Comparison of ENCODE assay signal across 24 cellular contexts in the genomic region with DNA sequence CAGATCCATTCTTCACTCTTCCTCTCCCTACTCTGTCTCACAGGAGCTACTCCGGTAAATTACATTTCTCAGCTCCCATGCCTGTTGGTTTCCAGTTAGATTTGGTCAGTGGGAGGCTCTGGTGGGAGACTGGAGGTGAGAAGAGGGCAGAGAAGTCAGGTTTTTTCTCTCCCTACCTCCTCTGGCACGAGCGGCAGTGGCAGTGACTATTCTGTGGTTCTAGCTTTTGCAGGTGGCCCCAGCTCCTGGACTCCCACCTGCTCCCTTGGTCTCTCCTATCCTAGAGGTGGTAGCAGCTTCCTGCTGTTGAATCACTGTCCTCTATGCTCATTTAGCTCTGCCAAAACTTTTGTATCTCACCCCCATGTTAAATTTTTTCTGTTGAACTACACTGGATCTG. TPM values are rescaled to one million over a fixed set of nuclear protein-coding genes. Genes with fewer than 3 reads are reported as not detected.
DNase-seq lines count a peak whose midpoint lies in the region; ATAC-seq and TF ChIP-seq lines count a peak whose summit lies in the region.
"Had no signal": no experiment of that assay in that cellular context is flagged by ENCODE, and none has a peak within 500 bp of the region (broad histone marks: within the 10 kb centered on the region; RNA-seq: fewer than 3 reads in every experiment).

No MANE protein-coding gene starts in this region.

- no peak overlapping the region for H2BK15ac ChIP-seq in neuronal stem cell (ENCODE audit: low read length)

- H3K27ac Mint-ChIP-seq in activated naive CD4-positive, alpha-beta T cell treated with anti-CD3 and anti-CD28 coated beads, Interleukin-2, amount 50 U/mL, for 72 hours: peak overlapping the region; percentile 5 to 42
- H3K27ac Mint-ChIP-seq in CD8-positive, alpha-beta T cell: peak overlapping the region; percentile 13
- peak overlapping the region; percentile 23 for H3K27ac Mint-ChIP-seq in activated CD8-positive, alpha-beta T cell treated with anti-CD3 and anti-CD28 coated beads, Interleukin-2, amount 10 ng/mL, durations not matched to agents 7 days and 5 days
- H3K27ac Mint-ChIP-seq: GM23338 had no signal

- H2AFZ ChIP-seq in neuronal stem cell (ENCODE audit: low read length) (no peak overlapping the region), osteoblast (ENCODE audit: low read length) (no peak overlapping the region)
- H2AFZ ChIP-seq: GM23338 had no signal

- H3K27me3 Mint-ChIP-seq in CD8-positive, alpha-beta T cell (ENCODE audit: low read depth): no peaks in the 10 kb centered on the region
- no peaks in the 10 kb centered on the region for H3K27me3 Mint-ChIP-seq in activated CD8-positive, alpha-beta T cell treated with anti-CD3 and anti-CD28 coated beads, Interleukin-2, amount 10 ng/mL, durations not matched to agents 7 days and 5 days (ENCODE audit: low read depth)

- H2AK5ac ChIP-seq in neuronal stem cell (ENCODE audit: low read depth, low read length): no peak overlapping the region

- ATAC-seq in activated naive CD4-positive, alpha-beta T cell treated with anti-CD3 and anti-CD28 coated beads, Interleukin-2, amount 50 U/mL, for 72 hours: no peak
- no peak for ATAC-seq in CD8-positive, alpha-beta T cell
- no peak for ATAC-seq in activated CD8-positive, alpha-beta T cell treated with anti-CD3 and anti-CD28 coated beads, Interleukin-2, amount 10 ng/mL, durations not matched to agents 7 days and 5 days
- no peak for ATAC-seq in GM19467 (IDR thresholded peaks at IDR 0.05; ENCODE audit: unreplicated experiment)
- ATAC-seq: GM12878, GM23338, HepG2 had no signal

- H3K4me3 Mint-ChIP-seq in CD8-positive, alpha-beta T cell: no peak overlapping the region
- no peak overlapping the region for H3K4me3 Mint-ChIP-seq in activated CD8-positive, alpha-beta T cell treated with anti-CD3 and anti-CD28 coated beads, Interleukin-2, amount 10 ng/mL, durations not matched to agents 7 days and 5 days
- H3K4me3 Mint-ChIP-seq: GM23338 had no signal

- no peaks in the 10 kb centered on the region for H3K9me3 ChIP-seq in CD8-positive, alpha-beta T cell (ENCODE audit: low read length)
- H3K9me3 ChIP-seq in neuronal stem cell (replicated peaks in 1 of 2; ENCODE audit: control insufficient read depth in 2 of 2, insufficient read depth in 1 of 2, low read depth in 1 of 2, low read length in 2 of 2) (no peaks in the 10 kb centered on the region), osteoblast (ENCODE audit: low read depth, low read length) (no peaks in the 10 kb centered on the region)
- H3K9me3 ChIP-seq: BE2C, Caco-2, HAP-1 had no signal

- H3K23ac ChIP-seq in neuronal stem cell (ENCODE audit: low read depth, low read length, poor library complexity): peak overlapping the region; percentile 49

- no peaks in the 10 kb centered on the region for H3K79me1 ChIP-seq in neuronal stem cell (ENCODE audit: low read depth, low read length)

- CTCF ChIA-PET in CD8-positive, alpha-beta T cell (lab: Charles Lee): interaction anchor here (0.9 to 1.9 kb wide), 2 partner anchors 85 to 228 kb away, joined by 3 to 6 read pairs; no protein-coding TSS in a partner anchor
- CTCF ChIA-PET in activated CD8-positive, alpha-beta T cell treated with anti-CD3 and anti-CD28 coated beads, Interleukin-2, amount 10 ng/mL, durations not matched to agents 7 days and 5 days (lab: Charles Lee): interaction anchor here (1.9 kb wide), 1 partner anchor 139 kb away, joined by 4 read pairs; no protein-coding TSS in a partner anchor

- no peaks in the 10 kb centered on the region for H4K20me1 ChIP-seq in osteoblast (ENCODE audit: insufficient read depth, low read length)

- no CpG with 5 or more reads among the region's 3 CpGs for WGBS in neuronal stem cell (ENCODE audit: extremely low coverage in 2 of 2, insufficient read length in 2 of 2, insufficient replicate concordance in 1 of 2), 2 donors

- H3K36me3 Mint-ChIP-seq in activated naive CD4-positive, alpha-beta T cell treated with anti-CD3 and anti-CD28 coated beads, Interleukin-2, amount 50 U/mL, for 72 hours: no peaks in the 10 kb centered on the region
- H3K36me3 Mint-ChIP-seq in CD8-positive, alpha-beta T cell: peaks cover 84% of the 10 kb centered on the region
- H3K36me3 Mint-ChIP-seq in activated CD8-positive, alpha-beta T cell treated with anti-CD3 and anti-CD28 coated beads, Interleukin-2, amount 10 ng/mL, durations not matched to agents 7 days and 5 days (ENCODE audit: low read depth): peaks cover 69% of the 10 kb centered on the region

- H4K8ac ChIP-seq in neuronal stem cell (ENCODE audit: low read depth, low read length): no peak overlapping the region

- H2BK12ac ChIP-seq in neuronal stem cell (ENCODE audit: low read length): no peak overlapping the region

- POLR2A ChIA-PET in CD8-positive, alpha-beta T cell (lab: Charles Lee): interaction anchor here (0.6 kb wide), 1 partner anchor 13 kb away, joined by 6 read pairs; no protein-coding TSS in a partner anchor
- POLR2A ChIA-PET in activated CD8-positive, alpha-beta T cell treated with anti-CD3 and anti-CD28 coated beads, Interleukin-2, amount 10 ng/mL, durations not matched to agents 7 days and 5 days (lab: Charles Lee): interaction anchor here (1.8 kb wide), 1 partner anchor 9 kb away, joined by 4 read pairs; no protein-coding TSS in a partner anchor

- no peak overlapping the region for H3K9ac ChIP-seq in neuronal stem cell (ENCODE audit: low read depth, low read length, poor library complexity)

- no peak overlapping the region for H4K91ac ChIP-seq in neuronal stem cell (ENCODE audit: low read depth, low read length, poor library complexity)

- no peak overlapping the region for H3K4ac ChIP-seq in neuronal stem cell (ENCODE audit: low read length)

- peaks cover 11% of the 10 kb centered on the region for H3K4me1 Mint-ChIP-seq in CD8-positive, alpha-beta T cell (ENCODE audit: low read depth)
- H3K4me1 Mint-ChIP-seq in activated CD8-positive, alpha-beta T cell treated with anti-CD3 and anti-CD28 coated beads, Interleukin-2, amount 10 ng/mL, durations not matched to agents 7 days and 5 days (ENCODE audit: low read depth): peaks cover 7% of the 10 kb centered on the region
- H3K4me1 Mint-ChIP-seq: GM23338 had no signal

- H3K9me3 Mint-ChIP-seq in activated naive CD4-positive, alpha-beta T cell treated with anti-CD3 and anti-CD28 coated beads, Interleukin-2, amount 50 U/mL, for 72 hours: no peaks in the 10 kb centered on the region
- no peaks in the 10 kb centered on the region for H3K9me3 Mint-ChIP-seq in CD8-positive, alpha-beta T cell
- no peaks in the 10 kb centered on the region for H3K9me3 Mint-ChIP-seq in activated CD8-positive, alpha-beta T cell treated with anti-CD3 and anti-CD28 coated beads, Interleukin-2, amount 10 ng/mL, durations not matched to agents 7 days and 5 days (ENCODE audit: insufficient read depth)
- H3K9me3 Mint-ChIP-seq: GM23338 had no signal

- H2BK120ac ChIP-seq in neuronal stem cell (ENCODE audit: low read depth, low read length): no peak overlapping the region

- H3K4me1 ChIP-seq in CD8-positive, alpha-beta T cell (ENCODE audit: insufficient read depth, low read length): no peaks in the 10 kb centered on the region
- H3K4me1 ChIP-seq in neuronal stem cell (ENCODE audit: control insufficient read depth in 2 of 2, insufficient read depth in 1 of 2, low read depth in 1 of 2, low read length in 2 of 2) (no peaks in the 10 kb centered on the region), osteoblast (ENCODE audit: insufficient read depth, low read length) (no peaks in the 10 kb centered on the region)
- H3K4me1 ChIP-seq: BE2C, Caco-2, HAP-1 had no signal

- no peak overlapping the region for H2BK5ac ChIP-seq in neuronal stem cell (ENCODE audit: low read length)

- no peak overlapping the region for H3K27ac ChIP-seq in CD8-positive, alpha-beta T cell (ENCODE audit: low read depth, low read length)
- no peak overlapping the region for H3K27ac ChIP-seq in neuronal stem cell (replicated peaks; ENCODE audit: low read length)
- H3K27ac ChIP-seq in osteoblast (ENCODE audit: low read depth, low read length): no peak overlapping the region

- peaks cover 78% of the 10 kb centered on the region for H3K36me3 ChIP-seq in CD8-positive, alpha-beta T cell (ENCODE audit: insufficient read depth, low read length)
- H3K36me3 ChIP-seq in neuronal stem cell (replicated peaks in 1 of 2; ENCODE audit: control insufficient read depth in 2 of 2, insufficient read depth in 2 of 2, low read length in 2 of 2): no peaks in the 10 kb centered on the region
- H3K36me3 ChIP-seq in osteoblast (ENCODE audit: insufficient read depth, low read length): no peaks in the 10 kb centered on the region
- H3K36me3 ChIP-seq: BE2C had no signal

- H3K18ac ChIP-seq in neuronal stem cell (ENCODE audit: low read length): no peak overlapping the region

- DNase-seq in activated naive CD4-positive, alpha-beta T cell treated with anti-CD3 and anti-CD28 coated beads, Interleukin-2, amount 50 U/mL, for 72 hours (ENCODE audit: low spot score in 2 of 2): no peak
- DNase-seq in activated naive CD4-positive, alpha-beta T cell (lab: John Stamatoyannopoulos, UW): no peak
- DNase-seq in CD8-positive, alpha-beta T cell: no peak
- no peak for DNase-seq in activated CD8-positive, alpha-beta T cell treated with anti-CD3 and anti-CD28 coated beads, Interleukin-2, amount 10 ng/mL, durations not matched to agents 7 days and 5 days
- no peak for DNase-seq in neuronal stem cell (ENCODE audit: low spot score)
- no peak for DNase-seq in osteoblast (ENCODE audit: insufficient read length, low spot score, missing footprints)
- DNase-seq: BE2C, Caco-2, DMS 273 treated with DMSO at 0.1 percent for 48 hours, DMS79 treated with DMSO at 0.1 percent for 48 hours, KBM-7, NCI-H1092, NCI-H1436, NCI-H187 treated with DMSO at 0.1 percent for 48 hours, NCI-H2107, NCI-H446 treated with DMSO at 0.1 percent for 48 hours, NCI-H526 treated with DMSO at 0.1 percent for 48 hours, Right ventricle myocardium superior had no signal

- intact Hi-C loops in CD8-positive, alpha-beta T cell (cut with DNase I, micrococcal nuclease): no loop called here

- H3K4me3 ChIP-seq in CD8-positive, alpha-beta T cell (ENCODE audit: low read depth, low read length): no peak overlapping the region
- H3K4me3 ChIP-seq in neuronal stem cell (ENCODE audit: low read length in 2 of 2): no peak overlapping the region
- no peak overlapping the region for H3K4me3 ChIP-seq in osteoblast (ENCODE audit: insufficient read depth, low read length)
- H3K4me3 ChIP-seq: GM12878, GM23338, HAP-1 had no signal

- no peaks in the 10 kb centered on the region for H3K79me2 ChIP-seq in osteoblast (ENCODE audit: insufficient read depth, low read length)

- H3K4me2 ChIP-seq in neuronal stem cell (ENCODE audit: insufficient read depth, low read length, poor library complexity, severe bottlenecking) (no peak overlapping the region), osteoblast (ENCODE audit: insufficient read depth, low read length) (no peak overlapping the region)
- H3K4me2 ChIP-seq: GM23338 had no signal

- no peaks in the 10 kb centered on the region for H3K27me3 ChIP-seq in CD8-positive, alpha-beta T cell (ENCODE audit: insufficient read depth, low read length)
- H3K27me3 ChIP-seq in neuronal stem cell (ENCODE audit: control insufficient read depth in 3 of 3, insufficient read depth in 3 of 3, low read depth in 1 of 3, low read length in 3 of 3) (no peaks in the 10 kb centered on the region), osteoblast (ENCODE audit: insufficient read depth, low read length) (no peaks in the 10 kb centered on the region)
- H3K27me3 ChIP-seq: BE2C had no signal

- no peak for TF ChIP-seq CTCF in CD8-positive, alpha-beta T cell (IDR thresholded peaks at IDR 0.05)
- no peak for TF ChIP-seq CTCF in osteoblast (IDR thresholded peaks at IDR 0.05; ENCODE audit: extremely low read depth, low read depth, low read length)

- no peak overlapping the region for H3K14ac ChIP-seq in neuronal stem cell (ENCODE audit: low read length)

RNA-seq across cellular contexts. Expression of gene TLDC2, which starts 17.9 kb away (rescaled TPM):
- total RNA-seq in activated naive CD4-positive, alpha-beta T cell treated with anti-CD3 and anti-CD28 coated beads, Interleukin-2, amount 50 U/mL, for 72 hours: not detected
- not detected for total RNA-seq in CD8-positive, alpha-beta T cell
- not detected for total RNA-seq in activated CD8-positive, alpha-beta T cell treated with anti-CD3 and anti-CD28 coated beads, Interleukin-2, amount 10 ng/mL, durations not matched to agents 7 days and 5 days
- 0.99 TPM for polyA plus RNA-seq in neuronal stem cell (2013, experiment 1 of 2)
- polyA plus RNA-seq in neuronal stem cell (2013, experiment 2 of 2): 1.00 TPM
- not detected in 2 replicates for total RNA-seq in osteoblast
- total RNA-seq: A673, Caco-2, Right ventricle myocardium superior had no signal

RNA-seq across cellular contexts. Expression of gene SAMHD1, which starts 57.7 kb away (rescaled TPM):
- total RNA-seq in activated naive CD4-positive, alpha-beta T cell treated with anti-CD3 and anti-CD28 coated beads, Interleukin-2, amount 50 U/mL, for 72 hours: 10 to 100 TPM; 50.2 to 56.3 TPM
- total RNA-seq in CD8-positive, alpha-beta T cell: 10 to 100 TPM; 74.6 to 78.2 TPM
- 100 to 1,000 TPM; 318 to 346 TPM for total RNA-seq in activated CD8-positive, alpha-beta T cell treated with anti-CD3 and anti-CD28 coated beads, Interleukin-2, amount 10 ng/mL, durations not matched to agents 7 days and 5 days
- polyA plus RNA-seq in neuronal stem cell (2013, experiment 1 of 2): 6.9 TPM
- polyA plus RNA-seq in neuronal stem cell (2013, experiment 2 of 2): 7.6 TPM
- 30.4 and 32.6 TPM in 2 replicates for total RNA-seq in osteoblast
